Comparison of ENCODE assay signal across 11 cellular contexts in genomic region chr1:41672173-41672572, GRCh38.
DNase-seq lines count a peak whose midpoint lies in the region; ATAC-seq and TF ChIP-seq lines count a peak whose summit lies in the region.
"Had no signal": no experiment of that assay in that cellular context is flagged by ENCODE, and none has a peak within 500 bp of the region (broad histone marks: within the 10 kb centered on the region; RNA-seq: fewer than 3 reads in every experiment).

No MANE protein-coding gene starts in this region.

- H3K23ac ChIP-seq in trophoblast cell (ENCODE audit: low read length), result no peak overlapping the region

- no CpG with 5 or more reads among the region's 4 CpGs for WGBS in trophoblast cell (ENCODE audit: extremely low coverage, insufficient coverage, insufficient read length)

- no peak overlapping the region for H2BK5ac ChIP-seq in trophoblast cell (ENCODE audit: low read depth, low read length, poor library complexity)

- H3K4me3 ChIP-seq in RWPE2 (ENCODE audit: severe bottlenecking) (no peak overlapping the region), dorsolateral prefrontal cortex (no peak overlapping the region), trophoblast cell (ENCODE audit: low read depth, low read length) (no peak overlapping the region)
- H3K4me3 ChIP-seq: gastrocnemius medialis, psoas muscle had no signal

- intact Hi-C loops in dorsolateral prefrontal cortex (cut with DNase I), result loop anchor here in 1 of 2 donors (5.0 kb wide), 1 partner anchor 40 kb away; no protein-coding TSS in a partner anchor
- intact Hi-C loops in Right ventricle myocardium superior (cut with DNase I), result no loop called here

- H3K27me3 ChIP-seq in RWPE2 (ENCODE audit: insufficient read depth, poor library complexity, severe bottlenecking) (no peaks in the 10 kb centered on the region), dorsolateral prefrontal cortex (no peaks in the 10 kb centered on the region), trophoblast cell (ENCODE audit: insufficient read depth, low read length) (no peaks in the 10 kb centered on the region)
- H3K27me3 ChIP-seq: gastrocnemius medialis had no signal

- peaks cover 2% of the 10 kb centered on the region for H3K79me1 ChIP-seq in trophoblast cell (ENCODE audit: low read length)

- no peak overlapping the region for H4K8ac ChIP-seq in trophoblast cell (ENCODE audit: low read depth, low read length)

- H2BK120ac ChIP-seq in trophoblast cell (ENCODE audit: insufficient read depth, low read length, poor library complexity), result no peak overlapping the region

- no peak overlapping the region for H3K4me2 ChIP-seq in trophoblast cell (ENCODE audit: low read length)

- H3K14ac ChIP-seq in trophoblast cell (ENCODE audit: low read length), result no peak overlapping the region

- H2AK5ac ChIP-seq in trophoblast cell (ENCODE audit: low read length), result no peak overlapping the region

- no peaks in the 10 kb centered on the region for H3K79me2 ChIP-seq in trophoblast cell (ENCODE audit: control insufficient read depth, insufficient read depth, low read length, poor library complexity)

- H4K12ac ChIP-seq in trophoblast cell (ENCODE audit: low read depth, low read length), result no peak overlapping the region

- H3K27ac ChIP-seq in RWPE2 (ENCODE audit: poor library complexity, severe bottlenecking) (peak overlapping the region; percentile 90), dorsolateral prefrontal cortex (peak overlapping the region in 53 of 59 donors; percentile 13 to 92 (median 71)), trophoblast cell (ENCODE audit: low read depth, low read length) (no peak overlapping the region)
- H3K27ac ChIP-seq: gastrocnemius medialis, psoas muscle had no signal

- no peak for TF ChIP-seq CTCF in RWPE2 (IDR thresholded peaks at IDR 0.05; ENCODE audit: poor library complexity, severe bottlenecking)
- no peak for TF ChIP-seq CTCF in dorsolateral prefrontal cortex (IDR thresholded peaks at IDR 0.05 in 54 of 56, conservative IDR thresholded peaks at IDR 0.05 in 2 of 56; ENCODE audit: low read depth in 1 of 56, partially characterized antibody in 56 of 56)

- H3K18ac ChIP-seq in trophoblast cell (ENCODE audit: low read length), result no peak overlapping the region

- ATAC-seq in RWPE2 (ENCODE audit: low read depth) (peak; percentile 87), Right ventricle myocardium superior (ENCODE audit: poor library complexity) (no peak), HG03565 (IDR thresholded peaks at IDR 0.05; ENCODE audit: unreplicated experiment) (no peak)
- ATAC-seq: gastrocnemius medialis, psoas muscle had no signal

- H3K9me3 ChIP-seq in RWPE2 (ENCODE audit: severe bottlenecking), result no peaks in the 10 kb centered on the region
- no peaks in the 10 kb centered on the region for H3K9me3 ChIP-seq in trophoblast cell (ENCODE audit: insufficient read depth, low read depth, low read length)
- H3K9me3 ChIP-seq: gastrocnemius medialis, psoas muscle had no signal

- peaks cover 44% of the 10 kb centered on the region for H3K4me1 ChIP-seq in RWPE2 (ENCODE audit: insufficient read depth, poor library complexity, severe bottlenecking)
- peaks cover 11% of the 10 kb centered on the region in 2 experiments for H3K4me1 ChIP-seq in trophoblast cell (ENCODE audit: control insufficient read depth in 1 of 2, insufficient read depth in 2 of 2, low read length in 2 of 2)
- H3K4me1 ChIP-seq: psoas muscle had no signal

- no peak overlapping the region for H2AFZ ChIP-seq in trophoblast cell (ENCODE audit: insufficient read depth, low read length, poor library complexity)

- no peak overlapping the region for H3K4ac ChIP-seq in trophoblast cell (ENCODE audit: low read depth, low read length)

- peak; percentile 54 for DNase-seq in GM03348 (ENCODE audit: low spot score)
- DNase-seq in RWPE2 (ENCODE audit: low spot score), result peak; percentile 85
- no peak for DNase-seq in dorsolateral prefrontal cortex
- peak; percentile 80 to 90 for DNase-seq in trophoblast cell
- no peak for DNase-seq in Right ventricle myocardium superior
- DNase-seq in MV-4-11 (lab: John Stamatoyannopoulos, UW), result no peak
- no peak for DNase-seq in NCI-H128 (lab: John Stamatoyannopoulos, UW; ENCODE audit: unreplicated experiment)
- DNase-seq: activated CD4-positive, alpha-beta T cell treated with anti-CD3 and anti-CD28 coated beads, Interleukin-2, amount 50 U/mL, for 4 hours; gastrocnemius medialis; psoas muscle had no signal

- H3K9ac ChIP-seq in trophoblast cell (ENCODE audit: low read length), result no peak overlapping the region

- H3K36me3 ChIP-seq in RWPE2 (ENCODE audit: low read depth) (no peaks in the 10 kb centered on the region), trophoblast cell (ENCODE audit: control insufficient read depth in 1 of 2, insufficient read depth in 2 of 2, low read length in 2 of 2) (no peaks in the 10 kb centered on the region)
- H3K36me3 ChIP-seq: gastrocnemius medialis had no signal

- H4K91ac ChIP-seq in trophoblast cell (ENCODE audit: low read depth, low read length), result no peak overlapping the region

- no peak overlapping the region for H2BK12ac ChIP-seq in trophoblast cell (ENCODE audit: low read length)

Comparison
In these comparisons a context has a peak if more than half of its experiments do, and no peak if none do; other contexts are left out.
1. DNase-seq: peak in GM03348 (single experiment), RWPE2 (single experiment) and trophoblast cell (2 of 2); none in dorsolateral prefrontal cortex (0 of 10), Right ventricle myocardium superior (single experiment), MV-4-11 (single experiment) and NCI-H128 (single experiment).